In genomic region chr3:114056130-114057010, GRCh38 we compare ENCODE assay signal across 8 cellular contexts. TPM values are rescaled to one million over a fixed set of nuclear protein-coding genes. Genes with fewer than 3 reads are reported as not detected.
A peak's percentile ranks its signal among the peaks of the same experiment; 100 is the strongest.
DNase-seq lines count a peak whose midpoint lies in the region; ATAC-seq lines count a peak whose summit lies in the region.

Gene CCDC191 (minus strand): TSS chr3:114056526. CDS start chr3:114056466, 60 bp downstream.
Gene QTRT2 (plus strand): TSS chr3:114056737. CDS start chr3:114065258, 8,521 bp downstream.

- H3K36me3 Mint-ChIP-seq in activated CD4-positive, alpha-beta T cell treated with anti-CD3 and anti-CD28 coated beads, Interleukin-2, amount 10 ng/mL, durations not matched to agents 24 days and 14 days (ENCODE audit: low read depth) = peaks cover 10% of the 10 kb centered on the region

- H3K9me3 ChIP-seq in BLaER1 treated with 17β-estradiol and CSF1 and Interleukin-3, amounts not matched to agents 10 nM and 100 nM (replicated peaks in 1 of 11) = no peaks in the 10 kb centered on the region

- ATAC-seq in GM19328 (IDR thresholded peaks at IDR 0.05; ENCODE audit: unreplicated experiment) = peak; percentile 97
- ATAC-seq in HG03469 (IDR thresholded peaks at IDR 0.05; ENCODE audit: unreplicated experiment) = peak; percentile 89
- peak; percentile 98 for ATAC-seq in left colon

- intact Hi-C loops in activated CD4-positive, alpha-beta T cell treated with anti-CD3 and anti-CD28 coated beads, Interleukin-2, amount 10 ng/mL, durations not matched to agents 24 days and 14 days (cut with micrococcal nuclease) = loop anchor here (1.0 to 10.0 kb wide), 10 partner anchors 108 to 1494 kb away; partner anchors contain the start of genes GRAMD1C, SIDT1, SLC35A5 and USF3
- intact Hi-C loops in left colon (cut with DNase I, micrococcal nuclease) = no loop called here

- H3K4me2 ChIP-seq in BLaER1 treated with 17β-estradiol and CSF1 and Interleukin-3, amounts not matched to agents 10 nM and 100 nM = peak within 1 kb of the TSS; percentile 80 to 96 (median 86)

- H3K27ac ChIP-seq in BLaER1 treated with 17β-estradiol and CSF1 and Interleukin-3, amounts not matched to agents 10 nM and 100 nM = peak within 1 kb of the TSS; percentile 39 to 89 (median 85)

- DNase-seq in NCI-H526 (lab: John Stamatoyannopoulos, UW) (peak; percentile 94 to 97), cortex of kidney (lab: John Stamatoyannopoulos, UW) (peak; percentile 25), left colon (peak; percentile 98 to 100)
- peak; percentile 100 for DNase-seq in activated CD4-positive, alpha-beta T cell treated with anti-CD3 and anti-CD28 coated beads, Interleukin-2, amount 10 ng/mL, durations not matched to agents 24 days and 14 days
- peak; percentile 88 to 95 for DNase-seq in stimulated activated CD4-positive, alpha-beta T cell treated with anti-CD3 and anti-CD28 coated beads, Interleukin-1b, Interleukin-23, amount 100 ng/mL, for 4 hours (ENCODE audit: low read depth in 2 of 2)

- no peaks in the 10 kb centered on the region for H3K27me3 ChIP-seq in BLaER1 treated with 17β-estradiol and CSF1 and Interleukin-3, amounts not matched to agents 10 nM and 100 nM

- H3K4me1 ChIP-seq in BLaER1 treated with 17β-estradiol and CSF1 and Interleukin-3, amounts not matched to agents 10 nM and 100 nM = peaks cover 21 to 49% (median 32%) of the 10 kb centered on the region in 10 experiments

- H3K4me1 Mint-ChIP-seq in activated CD4-positive, alpha-beta T cell treated with anti-CD3 and anti-CD28 coated beads, Interleukin-2, amount 10 ng/mL, durations not matched to agents 24 days and 14 days = peaks cover 30% of the 10 kb centered on the region

- H3K27ac Mint-ChIP-seq in activated CD4-positive, alpha-beta T cell treated with anti-CD3 and anti-CD28 coated beads, Interleukin-2, amount 10 ng/mL, durations not matched to agents 24 days and 14 days = peak within 1 kb of the TSS; percentile 95

- peaks cover 0 to 34% (median 26%) of the 10 kb centered on the region in 11 experiments; a peak in 20 of 22 replicates for H3K36me3 ChIP-seq in BLaER1 treated with 17β-estradiol and CSF1 and Interleukin-3, amounts not matched to agents 10 nM and 100 nM

- H3K4me3 Mint-ChIP-seq in activated CD4-positive, alpha-beta T cell treated with anti-CD3 and anti-CD28 coated beads, Interleukin-2, amount 10 ng/mL, durations not matched to agents 24 days and 14 days = peak within 1 kb of the TSS; percentile 93

- peak within 1 kb of the TSS; percentile 65 to 91 (median 80) for H3K4me3 ChIP-seq in BLaER1 treated with 17β-estradiol and CSF1 and Interleukin-3, amounts not matched to agents 10 nM and 100 nM

- H4K20me1 ChIP-seq in BLaER1 treated with 17β-estradiol and CSF1 and Interleukin-3, amounts not matched to agents 10 nM and 100 nM = peaks cover 0 to 31% (median 17%) of the 10 kb centered on the region in 11 experiments; a peak in 16 of 22 replicates

- peak within 1 kb of the TSS; percentile 73 to 88 (median 82) for H3K9ac ChIP-seq in BLaER1 treated with 17β-estradiol and CSF1 and Interleukin-3, amounts not matched to agents 10 nM and 100 nM

- H3K27me3 Mint-ChIP-seq in activated CD4-positive, alpha-beta T cell treated with anti-CD3 and anti-CD28 coated beads, Interleukin-2, amount 10 ng/mL, durations not matched to agents 24 days and 14 days = peaks cover 2% of the 10 kb centered on the region

- no peaks in the 10 kb centered on the region for H3K9me3 Mint-ChIP-seq in activated CD4-positive, alpha-beta T cell treated with anti-CD3 and anti-CD28 coated beads, Interleukin-2, amount 10 ng/mL, durations not matched to agents 24 days and 14 days

RNA-seq across cellular contexts. Expression of gene CCDC191, which starts in this region (rescaled TPM):
- 0.66 and 1.7 TPM in 2 replicates for total RNA-seq in activated CD4-positive, alpha-beta T cell treated with anti-CD3 and anti-CD28 coated beads, Interleukin-2, amount 10 ng/mL, durations not matched to agents 24 days and 14 days
- 1 to 10 TPM; 3.4 to 4.0 TPM for total RNA-seq in left colon

RNA-seq across cellular contexts. Expression of gene QTRT2, which starts in this region (rescaled TPM):
- 50.5 and 55.3 TPM in 2 replicates for total RNA-seq in activated CD4-positive, alpha-beta T cell treated with anti-CD3 and anti-CD28 coated beads, Interleukin-2, amount 10 ng/mL, durations not matched to agents 24 days and 14 days
- total RNA-seq in left colon = 10 to 100 TPM; 19.5 to 22.2 TPM

Comparison
In these comparisons a context has a peak if more than half of its experiments do, and no peak if none do; other contexts are left out.
1. Peak in every context shown above with its lines: DNase-seq, ATAC-seq, H3K4me3 ChIP-seq and H3K27ac ChIP-seq.
2. DNase-seq: peak in every context shown above with its lines; median percentile 100 in activated CD4-positive, alpha-beta T cell treated with anti-CD3 and anti-CD28 coated beads, Interleukin-2, amount 10 ng/mL, durations not matched to agents 24 days and 14 days; 99 in left colon; 96 in NCI-H526; 92 in stimulated activated CD4-positive, alpha-beta T cell treated with anti-CD3 and anti-CD28 coated beads, Interleukin-1b, Interleukin-23, amount 100 ng/mL, for 4 hours; 25 in cortex of kidney.